Comparison of ENCODE assay signal across 8 cellular contexts in genomic region chr7:131072505-131073091, GRCh38.
DNase-seq lines count a peak whose midpoint lies in the region; ATAC-seq lines count a peak whose summit lies in the region.

No MANE protein-coding gene starts in this region.

- H3K4me1 ChIP-seq in CD4-positive, alpha-beta memory T cell (ENCODE audit: insufficient read depth, low read length), result peaks cover 90% of the 10 kb centered on the region

- H3K9me3 Mint-ChIP-seq in CD4-positive, alpha-beta memory T cell, result peaks cover 0 to 18% (median 0%) of the 10 kb centered on the region in 8 donors
- no peaks in the 10 kb centered on the region for H3K9me3 Mint-ChIP-seq in activated naive CD8-positive, alpha-beta T cell treated with anti-CD3 and anti-CD28 coated beads, Interleukin-2, amount 50 U/mL, for 24 hours

- H3K27me3 ChIP-seq in CD4-positive, alpha-beta memory T cell (ENCODE audit: insufficient read depth, low read length), result no peaks in the 10 kb centered on the region
- H3K27me3 ChIP-seq in MG63, result no peaks in the 10 kb centered on the region

- peak in 1 of 5 donors; percentile 60 for DNase-seq in CD4-positive, alpha-beta memory T cell
- DNase-seq in MG63, result no peak
- DNase-seq in activated naive CD8-positive, alpha-beta T cell treated with anti-CD3 and anti-CD28 coated beads, Interleukin-2, amount 50 U/mL, for 24 hours, result no peak
- no peak for DNase-seq in left colon
- DNase-seq in pons (ENCODE audit: low spot score), result no peak

- H3K36me3 Mint-ChIP-seq in CD4-positive, alpha-beta memory T cell, result peaks cover 23 to 58% of the 10 kb centered on the region in 2 donors
- peaks cover 25% of the 10 kb centered on the region for H3K36me3 Mint-ChIP-seq in activated naive CD8-positive, alpha-beta T cell treated with anti-CD3 and anti-CD28 coated beads, Interleukin-2, amount 50 U/mL, for 24 hours (ENCODE audit: low read depth)

- peak overlapping the region in 5 of 7 donors; percentile 28 to 89 (median 68) for H3K27ac Mint-ChIP-seq in CD4-positive, alpha-beta memory T cell
- peak overlapping the region; percentile 59 for H3K27ac Mint-ChIP-seq in activated naive CD8-positive, alpha-beta T cell treated with anti-CD3 and anti-CD28 coated beads, Interleukin-2, amount 50 U/mL, for 24 hours

- peaks cover 61 to 90% (median 78%) of the 10 kb centered on the region in 4 donors for H3K4me1 Mint-ChIP-seq in CD4-positive, alpha-beta memory T cell
- H3K4me1 Mint-ChIP-seq in activated naive CD8-positive, alpha-beta T cell treated with anti-CD3 and anti-CD28 coated beads, Interleukin-2, amount 50 U/mL, for 24 hours, result peaks cover 75% of the 10 kb centered on the region

- no peaks in the 10 kb centered on the region for H3K9me3 ChIP-seq in CD4-positive, alpha-beta memory T cell (ENCODE audit: control insufficient read depth in 1 of 2, low read length in 2 of 2)
- H3K9me3 ChIP-seq in MG63, result no peaks in the 10 kb centered on the region

- CTCF ChIA-PET in CD4-positive, alpha-beta memory T cell (lab: Charles Lee; ENCODE audit: partially characterized antibody), result interaction anchor here (1.3 to 1.5 kb wide), 6 partner anchors 10 to 352 kb away, joined by 3 to 7 read pairs (median 4); no protein-coding TSS in a partner anchor

- peak overlapping the region in 6 of 8 donors; percentile 2 to 74 (median 46) for H3K4me3 Mint-ChIP-seq in CD4-positive, alpha-beta memory T cell
- no peak overlapping the region for H3K4me3 Mint-ChIP-seq in activated naive CD8-positive, alpha-beta T cell treated with anti-CD3 and anti-CD28 coated beads, Interleukin-2, amount 50 U/mL, for 24 hours

- H3K4me3 ChIP-seq in CD4-positive, alpha-beta memory T cell (ENCODE audit: low read length in 2 of 2), result no peak overlapping the region
- H3K4me3 ChIP-seq in MG63, result peak overlapping the region; percentile 33

- H3K36me3 ChIP-seq in CD4-positive, alpha-beta memory T cell (ENCODE audit: insufficient read depth, low read length), result no peaks in the 10 kb centered on the region
- no peaks in the 10 kb centered on the region; the same call in none of the 2 replicates for H3K36me3 ChIP-seq in MG63

- no peaks in the 10 kb centered on the region for H3K27me3 Mint-ChIP-seq in CD4-positive, alpha-beta memory T cell
- no peaks in the 10 kb centered on the region for H3K27me3 Mint-ChIP-seq in activated naive CD8-positive, alpha-beta T cell treated with anti-CD3 and anti-CD28 coated beads, Interleukin-2, amount 50 U/mL, for 24 hours

- ATAC-seq in activated naive CD8-positive, alpha-beta T cell treated with anti-CD3 and anti-CD28 coated beads, Interleukin-2, amount 50 U/mL, for 24 hours, result peak; percentile 35
- ATAC-seq in left colon (peak; percentile 37), HG02642 (IDR thresholded peaks at IDR 0.05; ENCODE audit: poor library complexity, unreplicated experiment) (no peak), HG03442 (IDR thresholded peaks at IDR 0.05; ENCODE audit: unreplicated experiment) (no peak), GM21717 (IDR thresholded peaks at IDR 0.05; ENCODE audit: unreplicated experiment) (no peak)

- H3K27ac ChIP-seq in CD4-positive, alpha-beta memory T cell (ENCODE audit: low read depth, low read length), result no peak overlapping the region

- POLR2A ChIA-PET in CD4-positive, alpha-beta memory T cell (lab: Charles Lee; ENCODE audit: partially characterized antibody), result interaction anchor here (1.1 to 1.7 kb wide), 2 partner anchors 31 to 37 kb away, joined by 4 to 7 read pairs; no protein-coding TSS in a partner anchor

- intact Hi-C loops in CD4-positive, alpha-beta memory T cell (cut with micrococcal nuclease), result loop anchor here (5.0 kb wide), 1 partner anchor 35 kb away; no protein-coding TSS in a partner anchor
- intact Hi-C loops in left colon (cut with DNase I, micrococcal nuclease), result loop anchor here in 1 of 2 donors (10.0 kb wide), 1 partner anchor 352 kb away; no protein-coding TSS in a partner anchor

Comparison
In these comparisons a context has a peak if more than half of its experiments do, and no peak if none do; other contexts are left out.
1. ATAC-seq: peak in activated naive CD8-positive, alpha-beta T cell treated with anti-CD3 and anti-CD28 coated beads, Interleukin-2, amount 50 U/mL, for 24 hours (single experiment) and left colon (single experiment); none in HG02642 (single experiment), HG03442 (single experiment) and GM21717 (single experiment).